Comparison of ENCODE assay signal across 1 cellular context in genomic region chr12:4809449-4810218, GRCh38.
TF ChIP-seq lines count a peak whose summit lies in the region.

No MANE protein-coding gene starts in this region.

TF ChIP-seq in HEK293, 187 proteins besides CTCF, POLR2A, EP300 and RAD21 (continued from another document):
- TF ChIP-seq ZNF2 (tag by site-specific recombination; IDR thresholded peaks at IDR 0.05) (0 out of 2 replicates have a peak, but pooled peaks have one; percentile 29), ZNF341 (tag by site-specific recombination; IDR thresholded peaks at IDR 0.05; ENCODE audit: low read depth) (peak; percentile 82), ZBTB6 (tag by site-specific recombination; IDR thresholded peaks at IDR 0.05) (peak; percentile 47; the same call in 1 of the 2 replicates), ZNF514 (tag by site-specific recombination; IDR thresholded peaks at IDR 0.05) (no peak), GLIS1 (tag by site-specific recombination; IDR thresholded peaks at IDR 0.05) (peak; percentile 59), KLF7 (tag by site-specific recombination; IDR thresholded peaks at IDR 0.05; ENCODE audit: borderline replicate concordance) (0 out of 2 replicates have a peak, but pooled peaks have one; percentile 66), ZBTB26 (tag by site-specific recombination; optimal IDR thresholded peaks at IDR 0.05) (peak; percentile 63), ZFHX2 (tag by site-specific recombination; conservative IDR thresholded peaks at IDR 0.05) (peak; percentile 73), KLF1 (tag by site-specific recombination; IDR thresholded peaks at IDR 0.05) (peak; percentile 43), ZNF335 (tag by site-specific recombination; conservative IDR thresholded peaks at IDR 0.05) (peak; percentile 84), ZIC2 (tag by site-specific recombination; IDR thresholded peaks at IDR 0.05) (peak; percentile 20; the same call in 1 of the 2 replicates), SCRT2 (tag by site-specific recombination; IDR thresholded peaks at IDR 0.05) (peak; percentile 79), ZNF677 (tag by site-specific recombination; IDR thresholded peaks at IDR 0.05) (no peak), ZNF785 (tag by site-specific recombination; IDR thresholded peaks at IDR 0.05) (no peak), PATZ1 (tag by site-specific recombination; IDR thresholded peaks at IDR 0.05) (peak; percentile 58), ZNF473 (tag by site-specific recombination; IDR thresholded peaks at IDR 0.05) (no peak), ZNF561 (tag by site-specific recombination; IDR thresholded peaks at IDR 0.05; ENCODE audit: borderline replicate concordance) (0 out of 2 replicates have a peak, but pooled peaks have one; percentile 35), ZBTB20 (tag by site-specific recombination; IDR thresholded peaks at IDR 0.05) (0 out of 2 replicates have a peak, but pooled peaks have one; percentile 18), KLF10 (tag by site-specific recombination; IDR thresholded peaks at IDR 0.05) (0 out of 2 replicates have a peak, but pooled peaks have one; percentile 10), ZBTB21 (tag by site-specific recombination; IDR thresholded peaks at IDR 0.05) (no peak)
TF ChIP-seq in HEK293: peak in this region for 26.
